ENCODE assay signal across 23 cellular contexts in genomic region chr3:72248389-72248761, GRCh38.
"Had no signal": no experiment of that assay in that cellular context is flagged by ENCODE, and none has a peak within 500 bp of the region (broad histone marks: within the 10 kb centered on the region; RNA-seq: fewer than 3 reads in every experiment).

No MANE protein-coding gene starts in this region.

- H3K4me3 ChIP-seq: ascending aorta, gastrocnemius medialis had no signal

- H3K27me3 ChIP-seq: ascending aorta, brain microvascular endothelial cell, gastrocnemius medialis had no signal

- DNase-seq: activated CD4-positive, alpha-beta memory T cell treated with anti-CD3 and anti-CD28 coated beads, Interleukin-2, amount 10 ng/mL, durations not matched to agents 7 days and 5 days; activated CD4-positive, alpha-beta T cell treated with anti-CD3 and anti-CD28 coated beads for 36 hours; activated CD4-positive, alpha-beta T cell treated with anti-CD3 and anti-CD28 coated beads, Interleukin-2, amount 10 ng/mL, durations not matched to agents 7 days and 5 days; activated CD4-positive, alpha-beta T cell treated with anti-CD3 and anti-CD28 coated beads, Interleukin-2, amount 50 U/mL, for 4 hours; activated CD4-positive, CD25-positive, alpha-beta regulatory T cell; activated CD4-positive, CD25-positive, alpha-beta regulatory T cell treated with anti-CD3 and anti-CD28 coated beads, Interleukin-2, amount 50 U/mL, for 72 hours; activated CD8-positive, alpha-beta memory T cell treated with anti-CD3 and anti-CD28 coated beads, Interleukin-2, amount 50 U/mL, for 48 hours; activated gamma-delta T cell; activated naive CD4-positive, alpha-beta T cell; activated naive CD4-positive, alpha-beta T cell treated with anti-CD3 and anti-CD28 coated beads, Interleukin-2, amount 10 ng/mL, durations not matched to agents 7 days and 5 days; activated naive CD8-positive, alpha-beta T cell treated with anti-CD3 and anti-CD28 coated beads, Interleukin-2, amount 10 ng/mL, durations not matched to agents 7 days and 5 days; activated T-cell treated with anti-CD3 and anti-CD28 coated beads for 4 hours; activated T-cell treated with anti-CD3 and anti-CD28 coated beads, Interleukin-2, amount 50 U/mL, for 24 hours; activated T-cell treated with anti-CD3 and anti-CD28 coated beads, Interleukin-2, amount 50 U/mL, for 72 hours; brain microvascular endothelial cell; cortex of kidney; dermis blood vessel endothelial cell; effector CD8-positive, alpha-beta T cell; foreskin fibroblast; gastrocnemius medialis; glutamatergic neuron; T-helper 2 cell had no signal

- H3K27ac ChIP-seq: ascending aorta, brain microvascular endothelial cell, gastrocnemius medialis had no signal

- H3K9me3 ChIP-seq: ascending aorta, gastrocnemius medialis had no signal

- H3K36me3 ChIP-seq: ascending aorta, brain microvascular endothelial cell, gastrocnemius medialis had no signal
